ENCODE assay signal across 9 cellular contexts in genomic region chr9:104923740-104924139, GRCh38. TPM values are rescaled to one million over a fixed set of nuclear protein-coding genes. Genes with fewer than 3 reads are reported as not detected.
A peak's percentile ranks its signal among the peaks of the same experiment; 100 is the strongest.
DNase-seq lines count a peak whose midpoint lies in the region; ATAC-seq and TF ChIP-seq lines count a peak whose summit lies in the region.
"Had no signal": no experiment of that assay in that cellular context is flagged by ENCODE, and none has a peak within 500 bp of the region (broad histone marks: within the 10 kb centered on the region; RNA-seq: fewer than 3 reads in every experiment).

No MANE protein-coding gene starts in this region.

- ATAC-seq in GM18870 (IDR thresholded peaks at IDR 0.05; ENCODE audit: unreplicated experiment) (peak; percentile 54), HG02642 (IDR thresholded peaks at IDR 0.05; ENCODE audit: poor library complexity, unreplicated experiment) (peak; percentile 70)
- ATAC-seq in activated naive CD4-positive, alpha-beta T cell treated with anti-CD3 and anti-CD28 coated beads, Interleukin-2, amount 50 U/mL, for 72 hours: no peak

- H3K4me2 ChIP-seq in Karpas-422 (ENCODE audit: low read depth, low read length, poor library complexity, severe bottlenecking) (peak overlapping the region; percentile 58), trophoblast cell (ENCODE audit: low read length) (no peak overlapping the region)

- H3K27ac ChIP-seq in Karpas-422 (ENCODE audit: low read length): peak overlapping the region; percentile 94
- no peak overlapping the region for H3K27ac ChIP-seq in trophoblast cell (ENCODE audit: low read depth, low read length)
- H3K27ac ChIP-seq in right atrium auricular region: peak overlapping the region in 1 of 2 donors; percentile 2

- H4K20me1 ChIP-seq in Karpas-422 (ENCODE audit: insufficient read depth, low read depth, low read length): no peaks in the 10 kb centered on the region

- no peak overlapping the region for H2BK12ac ChIP-seq in trophoblast cell (ENCODE audit: low read length)

- H3K18ac ChIP-seq in trophoblast cell (ENCODE audit: low read length): no peak overlapping the region

- H3K27me3 ChIP-seq in Karpas-422 (ENCODE audit: low read length) (no peaks in the 10 kb centered on the region), trophoblast cell (ENCODE audit: insufficient read depth, low read length) (no peaks in the 10 kb centered on the region), right atrium auricular region (no peaks in the 10 kb centered on the region)

- H3K27ac Mint-ChIP-seq in endothelial cell (ENCODE audit: unreplicated experiment): no peak overlapping the region
- no peak overlapping the region for H3K27ac Mint-ChIP-seq in activated naive CD4-positive, alpha-beta T cell treated with anti-CD3 and anti-CD28 coated beads, Interleukin-2, amount 50 U/mL, for 72 hours
- H3K27ac Mint-ChIP-seq: activated T-cell treated with anti-CD3 and anti-CD28 coated beads, Interleukin-2, amount 50 U/mL, for 24 hours had no signal

- H3K4me1 ChIP-seq in Karpas-422 (ENCODE audit: low read length) (peaks cover 86% of the 10 kb centered on the region), trophoblast cell (ENCODE audit: control insufficient read depth in 1 of 2, insufficient read depth in 2 of 2, low read length in 2 of 2) (peaks cover 0 to 6% of the 10 kb centered on the region in 2 experiments), right atrium auricular region (peaks cover 0 to 35% of the 10 kb centered on the region in 2 donors)

- H2AK5ac ChIP-seq in trophoblast cell (ENCODE audit: low read length): no peak overlapping the region

- H4K91ac ChIP-seq in trophoblast cell (ENCODE audit: low read depth, low read length): no peak overlapping the region

- no peak overlapping the region for H3K14ac ChIP-seq in trophoblast cell (ENCODE audit: low read length)

- H3K4me3 ChIP-seq in Karpas-422 (ENCODE audit: low read length) (peak overlapping the region; percentile 2; the same call in 1 of the 2 replicates), trophoblast cell (ENCODE audit: low read depth, low read length) (no peak overlapping the region), right atrium auricular region (no peak overlapping the region)

- DNase-seq in Karpas-422: peak; percentile 92
- peak; percentile 85 to 89 for DNase-seq in trophoblast cell
- no peak for DNase-seq in endothelial cell (ENCODE audit: low spot score)
- no peak for DNase-seq in right atrium auricular region (ENCODE audit: low spot score)
- DNase-seq in Kasumi-1 (lab: John Stamatoyannopoulos, UW): no peak
- no peak for DNase-seq in activated naive CD4-positive, alpha-beta T cell treated with anti-CD3 and anti-CD28 coated beads, Interleukin-2, amount 50 U/mL, for 72 hours (ENCODE audit: low spot score in 2 of 2)
- DNase-seq: activated T-cell treated with anti-CD3 and anti-CD28 coated beads, Interleukin-2, amount 50 U/mL, for 24 hours had no signal

- H3K9me3 ChIP-seq in Karpas-422 (ENCODE audit: low read length) (no peaks in the 10 kb centered on the region), trophoblast cell (ENCODE audit: insufficient read depth, low read depth, low read length) (no peaks in the 10 kb centered on the region), right atrium auricular region (no peaks in the 10 kb centered on the region)

- H2AFZ ChIP-seq in Karpas-422 (ENCODE audit: low read length): no peak overlapping the region
- no peak overlapping the region for H2AFZ ChIP-seq in trophoblast cell (ENCODE audit: insufficient read depth, low read length, poor library complexity)

- H3K36me3 ChIP-seq in Karpas-422 (ENCODE audit: insufficient read depth, low read length): no peaks in the 10 kb centered on the region
- no peaks in the 10 kb centered on the region for H3K36me3 ChIP-seq in trophoblast cell (ENCODE audit: control insufficient read depth in 1 of 2, insufficient read depth in 2 of 2, low read length in 2 of 2)
- H3K36me3 ChIP-seq in right atrium auricular region: no peaks in the 10 kb centered on the region

- peaks cover 13% of the 10 kb centered on the region for H3K27me3 Mint-ChIP-seq in endothelial cell (ENCODE audit: unreplicated experiment)

- H3K79me1 ChIP-seq in trophoblast cell (ENCODE audit: low read length): peaks cover 9% of the 10 kb centered on the region

- H4K12ac ChIP-seq in trophoblast cell (ENCODE audit: low read depth, low read length): no peak overlapping the region

- H3K9me2 ChIP-seq in Karpas-422 (replicated peaks; ENCODE audit: insufficient read depth, low read length): no peaks in the 10 kb centered on the region

- H3K9me3 Mint-ChIP-seq in endothelial cell (ENCODE audit: unreplicated experiment): no peaks in the 10 kb centered on the region
- no peaks in the 10 kb centered on the region for H3K9me3 Mint-ChIP-seq in activated naive CD4-positive, alpha-beta T cell treated with anti-CD3 and anti-CD28 coated beads, Interleukin-2, amount 50 U/mL, for 72 hours
- H3K9me3 Mint-ChIP-seq: activated T-cell treated with anti-CD3 and anti-CD28 coated beads, Interleukin-2, amount 50 U/mL, for 24 hours had no signal

- no peak for TF ChIP-seq CTCF in endothelial cell (IDR thresholded peaks at IDR 0.05; ENCODE audit: unreplicated experiment)
- no peak for TF ChIP-seq CTCF in right atrium auricular region (IDR thresholded peaks at IDR 0.05)

- H3K23ac ChIP-seq in trophoblast cell (ENCODE audit: low read length): no peak overlapping the region

- no peak overlapping the region for H2BK120ac ChIP-seq in trophoblast cell (ENCODE audit: insufficient read depth, low read length, poor library complexity)

- H3K4ac ChIP-seq in trophoblast cell (ENCODE audit: low read depth, low read length): no peak overlapping the region

- peaks cover 39% of the 10 kb centered on the region for H3K4me1 Mint-ChIP-seq in endothelial cell (ENCODE audit: unreplicated experiment)

- H3K9ac ChIP-seq in Karpas-422 (ENCODE audit: low read length) (peak overlapping the region; percentile 49), trophoblast cell (ENCODE audit: low read length) (no peak overlapping the region)

- H3K36me3 Mint-ChIP-seq in endothelial cell (ENCODE audit: low read depth, unreplicated experiment): peaks cover 11% of the 10 kb centered on the region
- peaks cover 0 to 4% of the 10 kb centered on the region in 2 donors for H3K36me3 Mint-ChIP-seq in activated naive CD4-positive, alpha-beta T cell treated with anti-CD3 and anti-CD28 coated beads, Interleukin-2, amount 50 U/mL, for 72 hours

- no CpG with 5 or more reads among the region's 4 CpGs for WGBS in trophoblast cell (ENCODE audit: extremely low coverage, insufficient coverage, insufficient read length)

- H3K4me3 Mint-ChIP-seq in endothelial cell (ENCODE audit: unreplicated experiment): no peak overlapping the region
- H3K4me3 Mint-ChIP-seq: activated T-cell treated with anti-CD3 and anti-CD28 coated beads, Interleukin-2, amount 50 U/mL, for 24 hours had no signal

- H2BK5ac ChIP-seq in trophoblast cell (ENCODE audit: low read depth, low read length, poor library complexity): no peak overlapping the region

- H3K79me2 ChIP-seq in Karpas-422 (ENCODE audit: low read length): no peaks in the 10 kb centered on the region
- peaks cover 2% of the 10 kb centered on the region for H3K79me2 ChIP-seq in trophoblast cell (ENCODE audit: control insufficient read depth, insufficient read depth, low read length, poor library complexity)

- H4K8ac ChIP-seq in trophoblast cell (ENCODE audit: low read depth, low read length): no peak overlapping the region

RNA-seq across cellular contexts. Expression of gene ABCA1, which starts 4.2 kb away (rescaled TPM):
- total RNA-seq in Karpas-422 (2014; rRNA removed; shearing (Covaris generic); ENCODE audit: low replicate concordance): 2.6 and 4.7 TPM in 2 replicates
- 4.9 and 5.1 TPM in 2 replicates for polyA plus RNA-seq in trophoblast cell (2013)
- total RNA-seq in endothelial cell (ENCODE audit: unreplicated experiment) (171 TPM), right atrium auricular region (10 to 100 TPM in 1 of 2 donors, 1 to 10 TPM in 1; 7.9 to 19.2 TPM)
- 10 to 100 TPM in 1 of 2 donors, 1 to 10 TPM in 1; 5.7 to 21.7 TPM for total RNA-seq in activated naive CD4-positive, alpha-beta T cell treated with anti-CD3 and anti-CD28 coated beads, Interleukin-2, amount 50 U/mL, for 72 hours

Comparison
In these comparisons a context has a peak if more than half of its experiments do, and no peak if none do; other contexts are left out.
1. ATAC-seq: peak in GM18870 (single experiment) and HG02642 (single experiment); none in activated naive CD4-positive, alpha-beta T cell treated with anti-CD3 and anti-CD28 coated beads, Interleukin-2, amount 50 U/mL, for 72 hours (0 of 2).
2. DNase-seq: peak in Karpas-422 (single experiment) and trophoblast cell (2 of 2); none in endothelial cell (single experiment), right atrium auricular region (single experiment), Kasumi-1 (0 of 2) and activated naive CD4-positive, alpha-beta T cell treated with anti-CD3 and anti-CD28 coated beads, Interleukin-2, amount 50 U/mL, for 72 hours (0 of 2).